Comparison of ENCODE assay signal across 13 cellular contexts in the genomic region with DNA sequence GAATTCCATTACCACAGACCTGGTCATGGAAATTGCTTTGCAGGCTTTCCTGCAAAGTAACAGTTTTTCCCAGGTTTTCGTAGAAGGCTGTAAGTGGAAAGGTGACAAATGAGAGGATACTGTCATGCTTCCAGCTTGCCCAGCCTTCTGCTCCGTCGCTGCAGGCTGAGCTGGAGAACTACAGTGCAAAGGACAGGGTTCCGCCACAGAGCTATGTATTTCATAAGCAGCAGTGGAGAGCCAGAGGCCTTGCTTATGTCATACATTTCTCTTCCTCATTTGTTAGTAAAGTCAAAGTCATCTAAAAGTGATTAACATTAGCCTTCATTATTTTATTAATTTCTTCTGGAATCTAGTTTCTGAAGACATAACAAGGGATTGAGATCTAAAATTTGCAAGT.
DNase-seq lines count a peak whose midpoint lies in the region; ATAC-seq and TF ChIP-seq lines count a peak whose summit lies in the region.
"Had no signal": no experiment of that assay in that cellular context is flagged by ENCODE, and none has a peak within 500 bp of the region (broad histone marks: within the 10 kb centered on the region; RNA-seq: fewer than 3 reads in every experiment).

No MANE protein-coding gene starts in this region.

- no peaks in the 10 kb centered on the region for H3K27me3 Mint-ChIP-seq in T-helper 17 cell
- H3K27me3 Mint-ChIP-seq: activated CD4-positive, alpha-beta T cell treated with anti-CD3 and anti-CD28 coated beads, Interleukin-2, amount 10 ng/mL, durations not matched to agents 24 days and 14 days had no signal

- H3K4me3 Mint-ChIP-seq in T-helper 17 cell = no peak overlapping the region
- H3K4me3 Mint-ChIP-seq: activated CD4-positive, alpha-beta T cell treated with anti-CD3 and anti-CD28 coated beads, Interleukin-2, amount 10 ng/mL, durations not matched to agents 24 days and 14 days had no signal

- H3K27me3 ChIP-seq in left lung (no peaks in the 10 kb centered on the region), suprapubic skin (no peaks in the 10 kb centered on the region), stomach (no peaks in the 10 kb centered on the region)

- peaks cover 55% of the 10 kb centered on the region for H3K4me1 Mint-ChIP-seq in T-helper 17 cell

- H3K4me3 ChIP-seq in left lung = no peak overlapping the region
- no peak overlapping the region for H3K4me3 ChIP-seq in suprapubic skin
- no peak overlapping the region for H3K4me3 ChIP-seq in stomach
- H3K4me3 ChIP-seq: GM12878 had no signal

- TF ChIP-seq POLR2A in suprapubic skin (IDR thresholded peaks at IDR 0.05) (no peak), stomach (IDR thresholded peaks at IDR 0.05) (no peak)

- H3K4me1 ChIP-seq in left lung (peaks cover 27 to 90% of the 10 kb centered on the region in 2 donors), suprapubic skin (peaks cover 67% of the 10 kb centered on the region), stomach (peaks cover 39 to 93% (median 73%) of the 10 kb centered on the region in 4 donors)

- TF ChIP-seq CTCF in left lung (IDR thresholded peaks at IDR 0.05) (no peak), suprapubic skin (IDR thresholded peaks at IDR 0.05) (no peak), stomach (IDR thresholded peaks at IDR 0.05) (no peak)

- DNase-seq in NCI-H748 (lab: John Stamatoyannopoulos, UW; ENCODE audit: unreplicated experiment) (peak; percentile 35), NCI-H748 treated with DMSO at 0.1 percent for 48 hours (lab: John Stamatoyannopoulos, UW) (no peak), T-helper 17 cell (no peak), left lung (no peak), suprapubic skin (ENCODE audit: low spot score in 2 of 2) (peak; percentile 53 to 56), SHP77 (lab: John Stamatoyannopoulos, UW) (no peak), stomach (no peak)
- DNase-seq: activated CD4-positive, alpha-beta T cell treated with anti-CD3 and anti-CD28 coated beads, Interleukin-2, amount 10 ng/mL, durations not matched to agents 24 days and 14 days; activated naive CD4-positive, alpha-beta T cell treated with anti-CD3 and anti-CD28 coated beads, Interleukin-2, amount 50 U/mL, for 16 hours; cerebellar nuclear complex; SW 1271 had no signal

- H3K36me3 ChIP-seq in left lung (peaks cover 0 to 19% of the 10 kb centered on the region in 2 donors), suprapubic skin (no peaks in the 10 kb centered on the region), stomach (peaks cover 0 to 29% (median 7%) of the 10 kb centered on the region in 4 donors)

- TF ChIP-seq EP300 in suprapubic skin (IDR thresholded peaks at IDR 0.05) (no peak), stomach (IDR thresholded peaks at IDR 0.05) (no peak)

- no peaks in the 10 kb centered on the region for H3K9me3 ChIP-seq in T-helper 17 cell (ENCODE audit: control insufficient read depth, low read length, poor library complexity, severe bottlenecking)
- H3K9me3 ChIP-seq in left lung = no peaks in the 10 kb centered on the region
- H3K9me3 ChIP-seq in suprapubic skin = no peaks in the 10 kb centered on the region
- H3K9me3 ChIP-seq in stomach = no peaks in the 10 kb centered on the region

- H3K27ac Mint-ChIP-seq in T-helper 17 cell = peak overlapping the region; percentile 49
- H3K27ac Mint-ChIP-seq: activated CD4-positive, alpha-beta T cell treated with anti-CD3 and anti-CD28 coated beads, Interleukin-2, amount 10 ng/mL, durations not matched to agents 24 days and 14 days had no signal

- WGBS in suprapubic skin = 52% methylated on average over 4 of the region's 4 CpGs
- WGBS in stomach, 5 donors = 71 to 90% (median 80%) methylated on average over 4 of the region's 4 CpGs

- H3K36me3 Mint-ChIP-seq in T-helper 17 cell (ENCODE audit: low read depth) = no peaks in the 10 kb centered on the region

- H3K27ac ChIP-seq in left lung (peak overlapping the region in 1 of 2 donors; percentile 63), suprapubic skin (no peak overlapping the region), stomach (peak overlapping the region in 1 of 5 donors; percentile 56)

- intact Hi-C loops in left lung (cut with DNase I) = no loop called here
- intact Hi-C loops in stomach (cut with DNase I; ENCODE audit: low total_unique reads) = no loop called here

- ATAC-seq in T-helper 17 cell = no peak
- peak; percentile 71 for ATAC-seq in left lung
- no peak for ATAC-seq in HG02938 (IDR thresholded peaks at IDR 0.05; ENCODE audit: unreplicated experiment)
- ATAC-seq: GM12878 had no signal

Comparison
In these comparisons a context has a peak if more than half of its experiments do, and no peak if none do; other contexts are left out.
1. DNase-seq: peak in NCI-H748 (single experiment) and suprapubic skin (2 of 2); none in NCI-H748 treated with DMSO at 0.1 percent for 48 hours (single experiment), T-helper 17 cell (0 of 3), left lung (0 of 2), SHP77 (0 of 2) and stomach (single experiment).